In the genomic region with DNA sequence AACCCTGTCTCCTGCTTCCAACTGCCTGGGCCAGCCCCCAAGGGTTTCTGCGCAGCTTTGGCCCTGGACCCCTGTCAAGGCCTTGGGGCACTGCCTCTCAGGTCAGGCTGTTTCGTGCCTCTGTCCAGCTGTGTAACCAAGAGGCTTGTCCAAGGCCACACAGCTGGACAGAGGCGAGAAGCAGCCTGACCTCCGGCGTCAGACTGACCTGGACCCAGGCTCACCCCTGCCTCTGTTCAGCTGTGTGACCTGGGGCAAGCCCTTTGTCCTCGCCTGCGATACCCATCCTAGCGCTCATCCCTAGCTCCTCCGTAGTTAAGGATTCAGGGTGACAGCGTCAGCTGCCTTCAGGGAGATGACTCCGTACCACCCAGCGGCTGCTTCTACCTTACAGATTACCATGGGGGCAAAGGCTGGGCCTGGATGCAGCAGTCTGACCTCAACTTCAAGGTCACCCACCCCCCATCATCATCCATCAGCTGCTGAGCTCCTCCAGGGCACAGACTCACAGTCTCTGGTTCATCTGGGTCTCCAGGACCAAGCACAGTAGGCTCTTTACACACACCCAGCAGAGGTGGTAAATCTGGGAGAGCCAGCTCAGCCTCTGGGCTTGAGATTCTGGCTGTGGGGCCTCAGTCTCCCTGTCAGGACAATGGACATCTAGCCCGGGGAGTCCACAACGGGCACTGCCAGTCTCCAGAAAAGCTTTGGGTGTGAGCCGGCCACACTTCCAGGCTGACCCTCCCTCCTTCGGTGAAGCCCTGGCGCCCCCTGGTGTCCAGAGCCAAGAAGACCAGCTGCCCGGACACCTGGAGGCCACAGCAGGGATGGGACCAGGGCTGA, we compare ENCODE assay signal across 7 cellular contexts. TPM values are rescaled to one million over a fixed set of nuclear protein-coding genes. Genes with fewer than 3 reads are reported as not detected.
DNase-seq lines count a peak whose midpoint lies in the region; ATAC-seq and TF ChIP-seq lines count a peak whose summit lies in the region.

No MANE protein-coding gene starts in this region.

- intact Hi-C loops in esophagus squamous epithelium (cut with DNase I): loop anchor here (10.0 kb wide), 1 partner anchor 135 kb away; the partner anchor contains the start of gene TOR2A
- intact Hi-C loops in natural killer cell (cut with micrococcal nuclease): loop anchor here (2.0 to 10.0 kb wide), 4 partner anchors 67 to 365 kb away; partner anchors contain the start of genes CDK9, FPGS and TOR2A

- H3K27ac ChIP-seq in esophagus squamous epithelium: peak overlapping the region in 1 of 4 donors; percentile 36

- 92% methylated on average over 7 to 9 of the region's 18 CpGs for WGBS in esophagus squamous epithelium, 2 donors

- TF ChIP-seq CTCF in GM12873 (IDR thresholded peaks at IDR 0.05; ENCODE audit: insufficient read depth, low read depth, low read length, missing control alignments) (peak; percentile 93), esophagus squamous epithelium (IDR thresholded peaks at IDR 0.05) (peak; percentile 54 to 94 (median 88)), natural killer cell (IDR thresholded peaks at IDR 0.05) (peak; percentile 95)

- peak; percentile 85 to 90 (median 88) for ATAC-seq in natural killer cell
- peak; percentile 87 to 89 for ATAC-seq in stimulated activated naive B cell treated with anti-CD40 and anti-IgM and Interleukin-4, amounts not matched to agents 10 μg/mL and 1 μg/mL and 100 μg/mL, for 72 hours (replicated peaks)

- peaks cover 6 to 34% (median 13%) of the 10 kb centered on the region in 3 donors for H3K4me1 ChIP-seq in esophagus squamous epithelium

- H3K27me3 Mint-ChIP-seq in natural killer cell (ENCODE audit: low read depth in 2 of 2): no peaks in the 10 kb centered on the region
- peaks cover 0 to 5% of the 10 kb centered on the region in 2 donors for H3K27me3 Mint-ChIP-seq in stimulated activated naive B cell treated with anti-CD40 and anti-IgM and Interleukin-4, amounts not matched to agents 10 μg/mL and 1 μg/mL and 100 μg/mL, for 72 hours

- no peaks in the 10 kb centered on the region for H3K9me3 ChIP-seq in esophagus squamous epithelium

- H3K4me3 Mint-ChIP-seq in natural killer cell: no peak overlapping the region
- no peak overlapping the region for H3K4me3 Mint-ChIP-seq in stimulated activated naive B cell treated with anti-CD40 and anti-IgM and Interleukin-4, amounts not matched to agents 10 μg/mL and 1 μg/mL and 100 μg/mL, for 72 hours

- peak; percentile 79 for DNase-seq in HT1080 (ENCODE audit: low read depth)
- DNase-seq in OCI-M1 (lab: John Stamatoyannopoulos, UW): peak; percentile 90
- peak; percentile 81 for DNase-seq in activated T-cell treated with anti-CD3 and anti-CD28 coated beads for 48 hours (ENCODE audit: low read depth)
- no peak for DNase-seq in esophagus squamous epithelium (lab: John Stamatoyannopoulos, UW)
- peak; percentile 81 for DNase-seq in natural killer cell
- DNase-seq in stimulated activated naive B cell treated with anti-CD40 and anti-IgM and Interleukin-4, amounts not matched to agents 10 μg/mL and 1 μg/mL and 100 μg/mL, for 72 hours: peak; percentile 82

- peak overlapping the region; percentile 56 for H3K27ac Mint-ChIP-seq in natural killer cell
- no peak overlapping the region for H3K27ac Mint-ChIP-seq in stimulated activated naive B cell treated with anti-CD40 and anti-IgM and Interleukin-4, amounts not matched to agents 10 μg/mL and 1 μg/mL and 100 μg/mL, for 72 hours

- H3K4me1 Mint-ChIP-seq in natural killer cell: peaks cover 6 to 14% of the 10 kb centered on the region in 2 donors
- peaks cover 16% of the 10 kb centered on the region in 2 donors for H3K4me1 Mint-ChIP-seq in stimulated activated naive B cell treated with anti-CD40 and anti-IgM and Interleukin-4, amounts not matched to agents 10 μg/mL and 1 μg/mL and 100 μg/mL, for 72 hours

- no peak for TF ChIP-seq POLR2A in esophagus squamous epithelium (IDR thresholded peaks at IDR 0.05)

- H3K4me3 ChIP-seq in esophagus squamous epithelium: no peak overlapping the region

- peaks cover 0 to 44% (median 9%) of the 10 kb centered on the region in 3 donors for H3K36me3 ChIP-seq in esophagus squamous epithelium

- no peaks in the 10 kb centered on the region for H3K36me3 Mint-ChIP-seq in natural killer cell
- no peaks in the 10 kb centered on the region for H3K36me3 Mint-ChIP-seq in stimulated activated naive B cell treated with anti-CD40 and anti-IgM and Interleukin-4, amounts not matched to agents 10 μg/mL and 1 μg/mL and 100 μg/mL, for 72 hours

- H3K27me3 ChIP-seq in esophagus squamous epithelium: no peaks in the 10 kb centered on the region

- H3K9me3 Mint-ChIP-seq in natural killer cell: no peaks in the 10 kb centered on the region
- no peaks in the 10 kb centered on the region for H3K9me3 Mint-ChIP-seq in stimulated activated naive B cell treated with anti-CD40 and anti-IgM and Interleukin-4, amounts not matched to agents 10 μg/mL and 1 μg/mL and 100 μg/mL, for 72 hours

RNA-seq across cellular contexts. Expression of gene AK1, which starts 7.9 kb away (rescaled TPM):
- total RNA-seq in HT1080 (2014; rRNA removed; shearing (Covaris generic)): 47.0 and 59.7 TPM in 2 replicates
- 21.0 and 37.1 TPM in 2 replicates for polyA plus RNA-seq in HT1080 (2015; cell fraction: cytosol; rRNA removed)
- polyA plus RNA-seq in HT1080 (2015; cell fraction: nucleus; rRNA removed): 20.6 and 34.0 TPM in 2 replicates
- total RNA-seq in esophagus squamous epithelium: 10 to 100 TPM; 11.1 to 36.1 (median 26.8) TPM
- 10 to 100 TPM; 47.3 to 76.3 (median 54.2) TPM for total RNA-seq in natural killer cell

RNA-seq across cellular contexts. Expression of gene ENG, which starts 15.1 kb away (rescaled TPM):
- 23.0 and 34.1 TPM in 2 replicates for total RNA-seq in HT1080 (2014; rRNA removed; shearing (Covaris generic))
- 80.1 and 81.4 TPM in 2 replicates for polyA plus RNA-seq in HT1080 (2015; cell fraction: cytosol; rRNA removed)
- 126 and 148 TPM in 2 replicates for polyA plus RNA-seq in HT1080 (2015; cell fraction: nucleus; rRNA removed)
- 10 to 100 TPM in 3 of 4 donors, 1 to 10 TPM in 1; 7.2 to 32.8 (median 18.0) TPM for total RNA-seq in esophagus squamous epithelium
- 10 to 100 TPM in 2 of 3 donors, 1 to 10 TPM in 1; 8.5 to 13.6 (median 12.3) TPM for total RNA-seq in natural killer cell

RNA-seq across cellular contexts. Expression of gene ST6GALNAC6, which starts 29.9 kb away (rescaled TPM):
- total RNA-seq in HT1080 (2014; rRNA removed; shearing (Covaris generic)): 37.4 and 38.9 TPM in 2 replicates
- 17.6 and 18.5 TPM in 2 replicates for polyA plus RNA-seq in HT1080 (2015; cell fraction: cytosol; rRNA removed)
- polyA plus RNA-seq in HT1080 (2015; cell fraction: nucleus; rRNA removed): 25.6 and 27.9 TPM in 2 replicates
- total RNA-seq in esophagus squamous epithelium (10 to 100 TPM; 14.5 to 69.4 (median 26.1) TPM), natural killer cell (100 to 1,000 TPM; 120 to 148 (median 127) TPM)

RNA-seq across cellular contexts. Expression of gene ST6GALNAC4, which starts 47.3 kb away (rescaled TPM):
- total RNA-seq in HT1080 (2014; rRNA removed; shearing (Covaris generic)): 35.3 and 43.4 TPM in 2 replicates
- polyA plus RNA-seq in HT1080 (2015; cell fraction: cytosol; rRNA removed): 33.1 and 33.9 TPM in 2 replicates
- 20.3 and 27.7 TPM in 2 replicates for polyA plus RNA-seq in HT1080 (2015; cell fraction: nucleus; rRNA removed)
- total RNA-seq in esophagus squamous epithelium (10 to 100 TPM; 12.5 to 33.0 (median 23.8) TPM), natural killer cell (10 to 100 TPM; 18.8 to 33.0 (median 20.4) TPM)
